ENCODE assay signal across 1 cellular context in genomic region chr6:30748301-30748769, GRCh38.
A peak's percentile ranks its signal among the peaks of the same experiment; 100 is the strongest.
TF ChIP-seq lines count a peak whose summit lies in the region.

No MANE protein-coding gene starts in this region.

TF ChIP-seq in A549, 52 proteins besides CTCF, POLR2A, EP300 and RAD21:
- TF ChIP-seq GATA3 (IDR thresholded peaks at IDR 0.05; ENCODE audit: borderline replicate concordance): peak; percentile 16; the same call in 1 of the 2 replicates
- TF ChIP-seq HEYL (CRISPR knock-in tag; IDR thresholded peaks at IDR 0.05): peak; percentile 65; the same call in 1 of the 2 replicates
- no peak for TF ChIP-seq RCOR1 (IDR thresholded peaks at IDR 0.05; ENCODE audit: low read depth, low read length)
- 0 out of 5 replicates have a peak, but pooled peaks of 1 of the 2 experiments have one; percentile 36 for TF ChIP-seq JUN (IDR thresholded peaks at IDR 0.05)
- no peak for TF ChIP-seq ESRRA (IDR thresholded peaks at IDR 0.05; ENCODE audit: borderline replicate concordance, low read length)
- TF ChIP-seq NFE2L2 (conservative IDR thresholded peaks at IDR 0.05; ENCODE audit: low read length): no peak
- 0 out of 2 replicates have a peak, but pooled peaks have one; percentile 29 for TF ChIP-seq FOSB (CRISPR knock-in tag; IDR thresholded peaks at IDR 0.05)
- TF ChIP-seq, protein P1, sequence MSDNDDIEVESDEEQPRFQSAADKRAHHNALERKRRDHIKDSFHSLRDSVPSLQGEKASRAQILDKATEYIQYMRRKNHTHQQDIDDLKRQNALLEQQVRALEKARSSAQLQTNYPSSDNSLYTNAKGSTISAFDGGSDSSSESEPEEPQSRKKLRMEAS (IDR thresholded peaks at IDR 0.05): peak; percentile 55; the same call in 1 of the 2 replicates
- no peak for TF ChIP-seq FOSL2 (IDR thresholded peaks at IDR 0.05)
- TF ChIP-seq FOSL2 (CRISPR knock-in tag; IDR thresholded peaks at IDR 0.05): peak; percentile 34; the same call in 1 of the 2 replicates
- no peak for TF ChIP-seq MAFK (IDR thresholded peaks at IDR 0.05; ENCODE audit: partially characterized antibody)
- no peak for TF ChIP-seq SREBF2 (IDR thresholded peaks at IDR 0.05)
- no peak for TF ChIP-seq ELK1 (IDR thresholded peaks at IDR 0.05; ENCODE audit: low read depth, low read length)
- no peak for TF ChIP-seq BHLHE40 (IDR thresholded peaks at IDR 0.05; ENCODE audit: low read depth, low read length)
- no peak for TF ChIP-seq CBX8 (IDR thresholded peaks at IDR 0.05)
- no peak for TF ChIP-seq EHF (CRISPR knock-in tag; IDR thresholded peaks at IDR 0.05)
- 0 out of 2 replicates have a peak, but pooled peaks have one; percentile 50 for TF ChIP-seq MYC (IDR thresholded peaks at IDR 0.05; ENCODE audit: borderline replicate concordance, low read length)
- peak; percentile 68; the same call in 1 of the 2 replicates for TF ChIP-seq ZSCAN20 (CRISPR knock-in tag; IDR thresholded peaks at IDR 0.05)
- TF ChIP-seq HOXA7 (CRISPR knock-in tag; IDR thresholded peaks at IDR 0.05): no peak
- TF ChIP-seq HOXB13 (CRISPR knock-in tag; IDR thresholded peaks at IDR 0.05; ENCODE audit: low read depth): no peak
- TF ChIP-seq RARB (CRISPR knock-in tag; IDR thresholded peaks at IDR 0.05): no peak
TF ChIP-seq in A549: peak in this region for 8.
